Comparison of ENCODE assay signal across 18 cellular contexts in genomic region chr1:26719205-26719604, GRCh38. TPM values are rescaled to one million over a fixed set of nuclear protein-coding genes. Genes with fewer than 3 reads are reported as not detected.
DNase-seq lines count a peak whose midpoint lies in the region; ATAC-seq, FAIRE-seq and TF ChIP-seq lines count a peak whose summit lies in the region.
"Had no signal": no experiment of that assay in that cellular context is flagged by ENCODE, and none has a peak within 500 bp of the region (broad histone marks: within the 10 kb centered on the region; RNA-seq: fewer than 3 reads in every experiment).

No MANE protein-coding gene starts in this region.

- ATAC-seq in HepG2 = no peak
- ATAC-seq in right lobe of liver = no peak
- no peak for ATAC-seq in GM18511 (IDR thresholded peaks at IDR 0.05; ENCODE audit: unreplicated experiment)
- ATAC-seq: gastrocnemius medialis; right cardiac atrium; stimulated activated naive B cell treated with anti-CD40 and anti-IgM and Interleukin-4, amounts not matched to agents 10 μg/mL and 1 μg/mL and 100 μg/mL, for 72 hours had no signal

- H3K4me1 Mint-ChIP-seq in activated CD4-positive, alpha-beta T cell treated with anti-CD3 and anti-CD28 coated beads, Interleukin-2, amount 10 ng/mL, durations not matched to agents 7 days and 5 days = peaks cover 90% of the 10 kb centered on the region

- no peaks in the 10 kb centered on the region for H3K9me3 ChIP-seq in HepG2 (ENCODE audit: low read length)
- no peaks in the 10 kb centered on the region for H3K9me3 ChIP-seq in right lobe of liver
- no peaks in the 10 kb centered on the region for H3K9me3 ChIP-seq in adipocyte (ENCODE audit: control insufficient read depth, low read length)
- H3K9me3 ChIP-seq in keratinocyte (ENCODE audit: control insufficient read depth, low read depth, low read length) = no peaks in the 10 kb centered on the region
- H3K9me3 ChIP-seq: gastrocnemius medialis, vagina had no signal

- intact Hi-C loops in HepG2 (cut with micrococcal nuclease; ENCODE audit: unreplicated experiment) (no loop called here), right lobe of liver (cut with DNase I) (no loop called here)

- CTCF ChIA-PET in HepG2 (lab: Yijun Ruan, JAX; ENCODE audit: low intra/inter-chr PET ratio, low total read pairs) = no interaction called here
- CTCF ChIA-PET in activated CD4-positive, alpha-beta T cell treated with anti-CD3 and anti-CD28 coated beads, Interleukin-2, amount 10 ng/mL, durations not matched to agents 7 days and 5 days (lab: Charles Lee) = interaction anchor here (0.6 to 0.8 kb wide), 2 partner anchors 21 to 762 kb away, joined by 3 to 5 read pairs; no protein-coding TSS in a partner anchor

- TF ChIP-seq CTCF in HepG2 (CRISPR knock-in tag; IDR thresholded peaks at IDR 0.05) (peak; percentile 35), right lobe of liver (IDR thresholded peaks at IDR 0.05) (peak in 1 of 4 donors; percentile 7), keratinocyte (optimal IDR thresholded peaks at IDR 0.05 in 1 of 3, IDR thresholded peaks at IDR 0.05 in 1 of 3, conservative IDR thresholded peaks at IDR 0.05 in 1 of 3; ENCODE audit: extremely low read depth in 1 of 3, insufficient read depth in 2 of 3, low read length in 3 of 3) (no peak)

- no peak overlapping the region for H3K27ac ChIP-seq in HepG2 (ENCODE audit: extremely low read length, insufficient read depth, low read length)
- H3K27ac ChIP-seq in right lobe of liver = peak overlapping the region in 1 of 3 donors; percentile 4
- H3K27ac ChIP-seq in keratinocyte (ENCODE audit: control insufficient read depth, insufficient read depth, low read length) = no peak overlapping the region
- H3K27ac ChIP-seq in urinary bladder (ENCODE audit: low read depth) = peak overlapping the region; percentile 16
- H3K27ac ChIP-seq: gastrocnemius medialis, vagina had no signal

- peaks cover 36% of the 10 kb centered on the region for H3K36me3 Mint-ChIP-seq in activated CD4-positive, alpha-beta T cell treated with anti-CD3 and anti-CD28 coated beads, Interleukin-2, amount 10 ng/mL, durations not matched to agents 7 days and 5 days (ENCODE audit: low read depth)

- H3K79me2 ChIP-seq in HepG2 (ENCODE audit: insufficient read depth, low read length) = peaks cover 93% of the 10 kb centered on the region
- H3K79me2 ChIP-seq in keratinocyte (ENCODE audit: control insufficient read depth, insufficient read depth, low read length) = peaks cover 88% of the 10 kb centered on the region

- H3K9ac ChIP-seq in HepG2 (ENCODE audit: insufficient read depth, low read depth, low read length) (no peak overlapping the region), adipocyte (ENCODE audit: low read length) (peak overlapping the region; percentile 6), keratinocyte (ENCODE audit: control insufficient read depth, extremely low read depth, insufficient read depth, low read length) (no peak overlapping the region)

- peaks cover 11% of the 10 kb centered on the region for H3K9me1 ChIP-seq in keratinocyte (ENCODE audit: control insufficient read depth, extremely low read depth, insufficient read depth, low read length)

- H3K4me1 ChIP-seq in HepG2 (ENCODE audit: insufficient read depth, low read length) (peaks cover 88% of the 10 kb centered on the region), right lobe of liver (peaks cover 2 to 84% (median 31%) of the 10 kb centered on the region in 4 donors), adipocyte (ENCODE audit: control insufficient read depth, insufficient read depth, low read length) (peaks cover 54% of the 10 kb centered on the region), keratinocyte (ENCODE audit: control insufficient read depth, extremely low read depth, insufficient read depth, low read length) (peaks cover 25% of the 10 kb centered on the region), urinary bladder (ENCODE audit: insufficient read depth) (peaks cover 5% of the 10 kb centered on the region)

- dilution Hi-C loops in keratinocyte (cut with MboI; ENCODE audit: extremely low pct_ligation_motif_present, low sequenced_read_pairs) = no loop called here

- in situ Hi-C loops in HepG2 (cut with HindIII; ENCODE audit: extremely low pct_ligation_motif_present, low pct_unique_long_range_greater_than_20kb) = no loop called here

- no peak for TF ChIP-seq RAD21 in HepG2 (CRISPR knock-in tag; IDR thresholded peaks at IDR 0.05)

- no peak for FAIRE-seq in HepG2 (lab: Jason Lieb, UNC)
- FAIRE-seq in keratinocyte (lab: Jason Lieb, UNC) = no peak
- FAIRE-seq: kidney had no signal

- H3K27me3 Mint-ChIP-seq in activated CD4-positive, alpha-beta T cell treated with anti-CD3 and anti-CD28 coated beads, Interleukin-2, amount 10 ng/mL, durations not matched to agents 7 days and 5 days = no peaks in the 10 kb centered on the region
- H3K27me3 Mint-ChIP-seq: stimulated activated naive B cell treated with anti-CD40 and anti-IgM and Interleukin-4, amounts not matched to agents 10 μg/mL and 1 μg/mL and 100 μg/mL, for 72 hours had no signal

- POLR2A ChIA-PET in HepG2 (lab: Yijun Ruan, JAX) = no interaction called here
- POLR2A ChIA-PET in activated CD4-positive, alpha-beta T cell treated with anti-CD3 and anti-CD28 coated beads, Interleukin-2, amount 10 ng/mL, durations not matched to agents 7 days and 5 days (lab: Charles Lee) = no interaction called here

- WGBS in HepG2 (ENCODE audit: low lambda C conversion rate) = 77% methylated on average over 3 of the region's 3 CpGs
- 40% methylated on average over 3 of the region's 3 CpGs for WGBS in right lobe of liver (ENCODE audit: insufficient coverage, low coverage, low lambda C conversion rate, missing lambda C conversion rate)
- WGBS in urinary bladder = 42% methylated on average over 3 of the region's 3 CpGs

- H3K36me3 ChIP-seq in HepG2 (replicated peaks in 1 of 2; ENCODE audit: control insufficient read depth in 1 of 2, insufficient read depth in 2 of 2, low read length in 2 of 2) = peaks cover 0 to 3% of the 10 kb centered on the region in 2 experiments; a peak in 1 of 5 replicates
- H3K36me3 ChIP-seq in right lobe of liver = no peaks in the 10 kb centered on the region
- H3K36me3 ChIP-seq in adipocyte (ENCODE audit: control insufficient read depth, insufficient read depth, low read length, severe bottlenecking) = peaks cover 5% of the 10 kb centered on the region
- no peaks in the 10 kb centered on the region for H3K36me3 ChIP-seq in keratinocyte (ENCODE audit: control insufficient read depth in 2 of 2, extremely low read depth in 1 of 2, insufficient read depth in 2 of 2, low read length in 2 of 2)
- peaks cover 2% of the 10 kb centered on the region for H3K36me3 ChIP-seq in urinary bladder (ENCODE audit: insufficient read depth)
- H3K36me3 ChIP-seq: gastrocnemius medialis, vagina had no signal

- no peak overlapping the region for H3K4me3 Mint-ChIP-seq in activated CD4-positive, alpha-beta T cell treated with anti-CD3 and anti-CD28 coated beads, Interleukin-2, amount 10 ng/mL, durations not matched to agents 7 days and 5 days
- H3K4me3 Mint-ChIP-seq: stimulated activated naive B cell treated with anti-CD40 and anti-IgM and Interleukin-4, amounts not matched to agents 10 μg/mL and 1 μg/mL and 100 μg/mL, for 72 hours had no signal

- H4K20me1 ChIP-seq in HepG2 (ENCODE audit: insufficient read depth, low read length) (peaks cover 29% of the 10 kb centered on the region), keratinocyte (ENCODE audit: control insufficient read depth, extremely low read depth, insufficient read depth, low read length) (peaks cover 10% of the 10 kb centered on the region)

- no peak overlapping the region for H3K4me3 ChIP-seq in HepG2 (replicated peaks in 1 of 3; ENCODE audit: insufficient read depth in 1 of 3, low read depth in 2 of 3, low read length in 3 of 3)
- H3K4me3 ChIP-seq in right lobe of liver = no peak overlapping the region
- no peak overlapping the region for H3K4me3 ChIP-seq in adipocyte (ENCODE audit: low read length)
- no peak overlapping the region for H3K4me3 ChIP-seq in keratinocyte (ENCODE audit: control insufficient read depth in 2 of 3, extremely low read depth in 1 of 3, insufficient read depth in 2 of 3, low read depth in 1 of 3, low read length in 3 of 3)
- H3K4me3 ChIP-seq in urinary bladder (ENCODE audit: low read depth, low read length) = no peak overlapping the region
- H3K4me3 ChIP-seq: gastrocnemius medialis, vagina had no signal

- H3K4me2 ChIP-seq in HepG2 (ENCODE audit: low read depth, low read length) (no peak overlapping the region), keratinocyte (ENCODE audit: control insufficient read depth, extremely low read depth, insufficient read depth, low read depth, low read length) (peak overlapping the region; percentile 11)

- BruUV-seq in HepG2 (replicated peaks; lab: Mats Ljungman, UMichigan) = no TSS peak

- TF ChIP-seq POLR2A in HepG2 (IDR thresholded peaks at IDR 0.05; ENCODE audit: insufficient read depth in 1 of 2, low read depth in 2 of 2, low read length in 2 of 2) = no peak
- TF ChIP-seq POLR2A in right lobe of liver (IDR thresholded peaks at IDR 0.05) = no peak

- TF ChIP-seq EP300 in HepG2 (IDR thresholded peaks at IDR 0.05; ENCODE audit: low read depth in 2 of 2, low read length in 2 of 2) = no peak
- TF ChIP-seq EP300 in HepG2 (CRISPR knock-in tag; IDR thresholded peaks at IDR 0.05; ENCODE audit: borderline replicate concordance) = no peak

- no peaks in the 10 kb centered on the region for H3K9me3 Mint-ChIP-seq in activated CD4-positive, alpha-beta T cell treated with anti-CD3 and anti-CD28 coated beads, Interleukin-2, amount 10 ng/mL, durations not matched to agents 7 days and 5 days
- H3K9me3 Mint-ChIP-seq: stimulated activated naive B cell treated with anti-CD40 and anti-IgM and Interleukin-4, amounts not matched to agents 10 μg/mL and 1 μg/mL and 100 μg/mL, for 72 hours had no signal

- DNase-seq in HepG2 (ENCODE audit: low spot score) = no peak
- no peak for DNase-seq in right lobe of liver
- no peak for DNase-seq in adipocyte (ENCODE audit: low read depth)
- no peak for DNase-seq in keratinocyte (ENCODE audit: low read depth, low spot score)
- DNase-seq in activated CD4-positive, alpha-beta T cell treated with anti-CD3 and anti-CD28 coated beads, Interleukin-2, amount 10 ng/mL, durations not matched to agents 7 days and 5 days = no peak
- DNase-seq in iPS-NIHi7 (ENCODE audit: extremely low spot score) = no peak
- DNase-seq: activated CD8-positive, alpha-beta memory T cell treated with anti-CD3 and anti-CD28 coated beads, Interleukin-2, amount 50 U/mL, for 4 hours; EL; gastrocnemius medialis; Kasumi-1; kidney; NCI-H2081; right cardiac atrium; stimulated activated CD4-positive, alpha-beta T cell treated with anti-CD3 and anti-CD28 coated beads, Interleukin-4, amount 100 ng/mL, for 4 hours; stimulated activated naive B cell treated with anti-CD40 and anti-IgM and Interleukin-4, amounts not matched to agents 10 μg/mL and 1 μg/mL and 100 μg/mL, for 72 hours had no signal

- H2AFZ ChIP-seq in HepG2 (ENCODE audit: low read length) (no peak overlapping the region), keratinocyte (ENCODE audit: control insufficient read depth, low read length) (no peak overlapping the region)

- H3K27me3 ChIP-seq in HepG2 (ENCODE audit: control insufficient read depth in 1 of 2, insufficient read depth in 2 of 2, low read length in 2 of 2) (no peaks in the 10 kb centered on the region), right lobe of liver (no peaks in the 10 kb centered on the region), adipocyte (replicated peaks; ENCODE audit: control insufficient read depth, insufficient read depth, low read length) (no peaks in the 10 kb centered on the region), keratinocyte (ENCODE audit: control insufficient read depth, extremely low read depth, insufficient read depth, low read length) (no peaks in the 10 kb centered on the region)
- H3K27me3 ChIP-seq: gastrocnemius medialis, vagina had no signal

- no peak overlapping the region for H3K27ac Mint-ChIP-seq in activated CD4-positive, alpha-beta T cell treated with anti-CD3 and anti-CD28 coated beads, Interleukin-2, amount 10 ng/mL, durations not matched to agents 7 days and 5 days
- H3K27ac Mint-ChIP-seq: stimulated activated naive B cell treated with anti-CD40 and anti-IgM and Interleukin-4, amounts not matched to agents 10 μg/mL and 1 μg/mL and 100 μg/mL, for 72 hours had no signal

RNA-seq across cellular contexts. Expression of gene ARID1A, which starts 23.4 kb away (rescaled TPM):
- total RNA-seq in HepG2 (2016; rRNA removed; fragmentation: Illumina TruSeq; extraction: Trizol) (11.9 and 18.4 TPM in 2 replicates), right lobe of liver (10 to 100 TPM; 22.2 to 36.4 (median 29.4) TPM), urinary bladder (40.6 TPM)
- total RNA-seq in HepG2 (2016; cell fraction: cytosol; rRNA removed; fragmentation: Illumina TruSeq; extraction: Trizol; ENCODE audit: low read depth) = 4.1 and 5.0 TPM in 2 replicates
- total RNA-seq in HepG2 (2016; cell fraction: insoluble cytoplasmic fraction; rRNA removed; fragmentation: Illumina TruSeq; extraction: Trizol) = 10.4 and 13.8 TPM in 2 replicates
- total RNA-seq in HepG2 (2016; cell fraction: membrane; rRNA removed; fragmentation: Illumina TruSeq; extraction: Trizol) = 10.6 and 11.3 TPM in 2 replicates
- total RNA-seq in HepG2 (2016; cell fraction: nucleus; rRNA removed; fragmentation: Illumina TruSeq; extraction: Trizol) = 20.9 and 30.6 TPM in 2 replicates
- polyA plus RNA-seq in HepG2 (2011; rRNA removed) (12.3 and 15.9 TPM in 2 replicates), keratinocyte (5.9 to 20.6 TPM (median 10.2 TPM) in 3 replicates), urinary bladder (31.8 TPM)
- polyA plus RNA-seq in HepG2 (2011; cell fraction: cytosol; rRNA removed) = 6.7 and 7.1 TPM in 2 replicates
- 34.6 and 44.4 TPM in 2 replicates for polyA plus RNA-seq in HepG2 (2011; cell fraction: nucleus; rRNA removed)
- 22.4 and 26.3 TPM in 2 replicates for polyA plus RNA-seq in HepG2 (2012)
- polyA plus RNA-seq in HepG2 (2016; cell fraction: cytosol; fragmentation: Illumina TruSeq; extraction: Trizol; ENCODE audit: low read depth) = 0.76 and 0.82 TPM in 2 replicates
- 19.7 and 29.5 TPM in 2 replicates for polyA plus RNA-seq in HepG2 (2016; cell fraction: insoluble cytoplasmic fraction; fragmentation: Illumina TruSeq; extraction: Trizol; ENCODE audit: low read depth)
- 1.7 and 2.3 TPM in 2 replicates for polyA plus RNA-seq in HepG2 (2016; cell fraction: membrane; fragmentation: Illumina TruSeq; extraction: Trizol; ENCODE audit: low read depth)
- polyA plus RNA-seq in HepG2 (2016; cell fraction: nucleus; fragmentation: Illumina TruSeq; extraction: Trizol; ENCODE audit: insufficient read depth, low read depth) = 63.3 and 66.4 TPM in 2 replicates
- 17.9 and 25.6 TPM in 2 replicates for polyA minus RNA-seq in HepG2 (2011; rRNA and poly(A)+ RNA removed; ENCODE audit: low replicate concordance)
- polyA minus RNA-seq in HepG2 (2011; cell fraction: cytosol; rRNA and poly(A)+ RNA removed) = 22.4 and 28.0 TPM in 2 replicates
- polyA minus RNA-seq in HepG2 (2011; cell fraction: nucleus; rRNA and poly(A)+ RNA removed) = 25.2 and 31.6 TPM in 2 replicates
- 12.6 TPM for polyA plus RNA-seq in keratinocyte (2011; ENCODE audit: low read depth)
- 12.5 and 15.3 TPM in 2 replicates for polyA plus RNA-seq in keratinocyte (2011; cell fraction: cytosol; rRNA removed)
- polyA plus RNA-seq in keratinocyte (2011; cell fraction: nucleus; rRNA removed) = 70.1 and 73.8 TPM in 2 replicates
- 20.3 and 29.5 TPM in 2 replicates for polyA plus RNA-seq in keratinocyte (2012; ENCODE audit: low replicate concordance)
- 15.6 to 74.1 TPM (median 41.4 TPM) in 3 replicates for polyA minus RNA-seq in keratinocyte
- 20.3 TPM for polyA minus RNA-seq in keratinocyte (2011; cell fraction: cytosol; rRNA and poly(A)+ RNA removed)
- 47.3 and 69.0 TPM in 2 replicates for polyA minus RNA-seq in keratinocyte (2011; cell fraction: nucleus; rRNA and poly(A)+ RNA removed)
- total RNA-seq in activated CD4-positive, alpha-beta T cell treated with anti-CD3 and anti-CD28 coated beads, Interleukin-2, amount 10 ng/mL, durations not matched to agents 7 days and 5 days = 100 to 1,000 TPM; 120 TPM
